9 cellular contexts compared by ENCODE assay signal in genomic region chr4:53592686-53593641, GRCh38. TPM values are rescaled to one million over a fixed set of nuclear protein-coding genes. Genes with fewer than 3 reads are reported as not detected.
DNase-seq lines count a peak whose midpoint lies in the region; ATAC-seq and TF ChIP-seq lines count a peak whose summit lies in the region.
"Had no signal": no experiment of that assay in that cellular context is flagged by ENCODE, and none has a peak within 500 bp of the region (broad histone marks: within the 10 kb centered on the region; RNA-seq: fewer than 3 reads in every experiment).

No MANE protein-coding gene starts in this region.

- TF ChIP-seq CTCF in epithelial cell of esophagus (IDR thresholded peaks at IDR 0.05; ENCODE audit: insufficient read depth, low read depth, low read length, missing control alignments), result no peak

- H3K4me3 ChIP-seq in epithelial cell of esophagus (ENCODE audit: low read length), result peak overlapping the region; percentile 21

- peak; percentile 85 for DNase-seq in COLO668 (lab: John Stamatoyannopoulos, UW; ENCODE audit: unreplicated experiment)
- DNase-seq in NCI-H226, result peak; percentile 39
- DNase-seq in epithelial cell of esophagus (ENCODE audit: low read depth), result peak; percentile 83
- peak; percentile 42 for DNase-seq in myocyte (ENCODE audit: low read depth)
- DNase-seq in pons (ENCODE audit: low spot score), result no peak
- DNase-seq in activated gamma-delta T cell (lab: John Stamatoyannopoulos, UW), result no peak

- ATAC-seq in HG03196 (IDR thresholded peaks at IDR 0.05; ENCODE audit: unreplicated experiment) (no peak), HG03159 (IDR thresholded peaks at IDR 0.05; ENCODE audit: unreplicated experiment) (no peak)

RNA-seq across cellular contexts. Expression of gene LNX1, which starts 1.7 kb away (rescaled TPM):
- 20.4 and 35.3 TPM in 2 replicates for total RNA-seq in myocyte
- polyA plus RNA-seq in myocyte (2012), result 10.8 TPM
- total RNA-seq: T-helper 1 cell treated with Interleukin-12 subunit alpha and Interleukin-12 subunit beta and Interleukin-4 antibody, amounts not matched to agents 30 ng/mL and 1 ng/mL, for 36 hours had no signal

Comparison
In these comparisons a context has a peak if more than half of its experiments do, and no peak if none do; other contexts are left out.
1. DNase-seq: peak in COLO668 (single experiment), NCI-H226 (single experiment), epithelial cell of esophagus (single experiment) and myocyte (single experiment); none in pons (single experiment) and activated gamma-delta T cell (single experiment).